ENCODE assay signal across 8 cellular contexts in the genomic region with DNA sequence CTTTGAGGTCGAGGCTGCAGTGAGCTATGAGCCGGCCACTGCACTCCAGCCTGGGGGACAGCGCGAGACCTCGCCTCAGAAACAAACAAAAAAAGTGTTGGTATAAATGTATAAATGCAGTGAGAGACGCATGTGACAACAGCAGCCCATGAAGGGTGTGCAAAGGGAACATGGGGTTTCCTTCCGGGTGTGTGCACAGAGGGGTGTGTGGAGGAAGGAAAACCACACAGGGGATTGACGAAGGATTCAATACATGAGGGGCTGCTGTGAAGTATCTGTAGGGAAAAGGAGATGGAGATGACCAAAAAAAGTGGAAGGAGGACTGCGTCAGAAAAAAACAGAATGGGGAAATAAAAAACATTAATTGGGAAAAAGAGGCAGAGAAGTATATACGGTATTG. TPM values are rescaled to one million over a fixed set of nuclear protein-coding genes. Genes with fewer than 3 reads are reported as not detected.
DNase-seq lines count a peak whose midpoint lies in the region; ATAC-seq, FAIRE-seq and TF ChIP-seq lines count a peak whose summit lies in the region.

No MANE protein-coding gene starts in this region.

- H3K4me3 Mint-ChIP-seq in T-helper 1 cell treated with Interleukin-12 subunit alpha and Interleukin-12 subunit beta and Interleukin-4 antibody, amounts not matched to agents 30 μg/mL and 1 μg/mL, for 36 hours, result peak overlapping the region; percentile 97
- peak overlapping the region; percentile 85 for H3K4me3 Mint-ChIP-seq in activated CD8-positive, alpha-beta T cell treated with anti-CD3 and anti-CD28 coated beads for 36 hours
- H3K4me3 Mint-ChIP-seq in stimulated activated naive CD8-positive, alpha-beta T cell treated with anti-CD3 and anti-CD28 coated beads, Interleukin-15, amount 100 ng/mL, for 72 hours, result peak overlapping the region; percentile 85 to 88

- DNase-seq in T-helper 1 cell (no peak), H54 (ENCODE audit: insufficient read length, low spot score) (no peak), frontal cortex (ENCODE audit: low spot score in 2 of 2) (no peak)
- peak; percentile 10 for DNase-seq in activated CD8-positive, alpha-beta T cell treated with anti-CD3 and anti-CD28 coated beads for 36 hours
- DNase-seq in stimulated activated naive CD8-positive, alpha-beta T cell treated with anti-CD3 and anti-CD28 coated beads, Interleukin-15, amount 100 ng/mL, for 72 hours, result no peak

- no peak for TF ChIP-seq POLR2A in H54 (IDR thresholded peaks at IDR 0.05; ENCODE audit: low read depth, low read length)

- FAIRE-seq in H54 (lab: Jason Lieb, UNC) (no peak), frontal cortex (lab: Jason Lieb, UNC) (no peak)

- H3K27ac ChIP-seq in iPS-18a (ENCODE audit: low read length), result no peak overlapping the region

- peak overlapping the region; percentile 86 for H3K27ac Mint-ChIP-seq in T-helper 1 cell treated with Interleukin-12 subunit alpha and Interleukin-12 subunit beta and Interleukin-4 antibody, amounts not matched to agents 30 μg/mL and 1 μg/mL, for 36 hours
- peak overlapping the region; percentile 75 for H3K27ac Mint-ChIP-seq in activated CD8-positive, alpha-beta T cell treated with anti-CD3 and anti-CD28 coated beads for 36 hours
- peak overlapping the region; percentile 67 to 84 for H3K27ac Mint-ChIP-seq in stimulated activated naive CD8-positive, alpha-beta T cell treated with anti-CD3 and anti-CD28 coated beads, Interleukin-15, amount 100 ng/mL, for 72 hours

- CTCF ChIA-PET in activated CD8-positive, alpha-beta T cell treated with anti-CD3 and anti-CD28 coated beads for 36 hours (lab: Charles Lee), result no interaction called here

- intact Hi-C loops in activated CD8-positive, alpha-beta T cell treated with anti-CD3 and anti-CD28 coated beads for 36 hours (cut with micrococcal nuclease), result no loop called here

- no peak for TF ChIP-seq CTCF in activated CD8-positive, alpha-beta T cell treated with anti-CD3 and anti-CD28 coated beads for 36 hours (IDR thresholded peaks at IDR 0.05)

- no peak for ATAC-seq in activated CD8-positive, alpha-beta T cell treated with anti-CD3 and anti-CD28 coated beads for 36 hours
- ATAC-seq in stimulated activated naive CD8-positive, alpha-beta T cell treated with anti-CD3 and anti-CD28 coated beads, Interleukin-15, amount 100 ng/mL, for 72 hours, result no peak
- no peak for ATAC-seq in GM18858 (IDR thresholded peaks at IDR 0.05; ENCODE audit: unreplicated experiment)

- H3K4me1 ChIP-seq in iPS-18a (ENCODE audit: control insufficient read depth, low read depth, low read length), result peaks cover 5% of the 10 kb centered on the region

- H3K4me3 ChIP-seq in iPS-18a (ENCODE audit: low read length), result peak overlapping the region; percentile 91

- no peaks in the 10 kb centered on the region for H3K9me3 ChIP-seq in iPS-18a (ENCODE audit: control insufficient read depth, low read depth, low read length)

- peak overlapping the region; percentile 82 for H3K9ac ChIP-seq in iPS-18a (ENCODE audit: low read length)

- H3K4me1 Mint-ChIP-seq in T-helper 1 cell treated with Interleukin-12 subunit alpha and Interleukin-12 subunit beta and Interleukin-4 antibody, amounts not matched to agents 30 μg/mL and 1 μg/mL, for 36 hours (ENCODE audit: low read depth), result peaks cover 9% of the 10 kb centered on the region
- H3K4me1 Mint-ChIP-seq in activated CD8-positive, alpha-beta T cell treated with anti-CD3 and anti-CD28 coated beads for 36 hours (ENCODE audit: low read depth), result peaks cover 16% of the 10 kb centered on the region
- peaks cover 15% of the 10 kb centered on the region for H3K4me1 Mint-ChIP-seq in stimulated activated naive CD8-positive, alpha-beta T cell treated with anti-CD3 and anti-CD28 coated beads, Interleukin-15, amount 100 ng/mL, for 72 hours

- H3K36me3 ChIP-seq in iPS-18a (ENCODE audit: control insufficient read depth, low read depth, low read length), result peaks cover 11% of the 10 kb centered on the region

- H3K36me3 Mint-ChIP-seq in T-helper 1 cell treated with Interleukin-12 subunit alpha and Interleukin-12 subunit beta and Interleukin-4 antibody, amounts not matched to agents 30 μg/mL and 1 μg/mL, for 36 hours (ENCODE audit: low read depth), result peaks cover 15% of the 10 kb centered on the region
- H3K36me3 Mint-ChIP-seq in activated CD8-positive, alpha-beta T cell treated with anti-CD3 and anti-CD28 coated beads for 36 hours (ENCODE audit: low read depth), result peaks cover 29% of the 10 kb centered on the region

- H3K27me3 Mint-ChIP-seq in T-helper 1 cell treated with Interleukin-12 subunit alpha and Interleukin-12 subunit beta and Interleukin-4 antibody, amounts not matched to agents 30 μg/mL and 1 μg/mL, for 36 hours (ENCODE audit: low read depth), result peaks cover 22% of the 10 kb centered on the region
- peaks cover 3% of the 10 kb centered on the region for H3K27me3 Mint-ChIP-seq in activated CD8-positive, alpha-beta T cell treated with anti-CD3 and anti-CD28 coated beads for 36 hours
- H3K27me3 Mint-ChIP-seq in stimulated activated naive CD8-positive, alpha-beta T cell treated with anti-CD3 and anti-CD28 coated beads, Interleukin-15, amount 100 ng/mL, for 72 hours, result peaks cover 26% of the 10 kb centered on the region

- no peaks in the 10 kb centered on the region for H3K27me3 ChIP-seq in iPS-18a (ENCODE audit: control insufficient read depth, insufficient read depth, low read length)

- no peaks in the 10 kb centered on the region for H3K9me3 Mint-ChIP-seq in T-helper 1 cell treated with Interleukin-12 subunit alpha and Interleukin-12 subunit beta and Interleukin-4 antibody, amounts not matched to agents 30 μg/mL and 1 μg/mL, for 36 hours
- no peaks in the 10 kb centered on the region for H3K9me3 Mint-ChIP-seq in activated CD8-positive, alpha-beta T cell treated with anti-CD3 and anti-CD28 coated beads for 36 hours
- H3K9me3 Mint-ChIP-seq in stimulated activated naive CD8-positive, alpha-beta T cell treated with anti-CD3 and anti-CD28 coated beads, Interleukin-15, amount 100 ng/mL, for 72 hours, result no peaks in the 10 kb centered on the region

- POLR2A ChIA-PET in activated CD8-positive, alpha-beta T cell treated with anti-CD3 and anti-CD28 coated beads for 36 hours (lab: Charles Lee), result no interaction called here

RNA-seq across cellular contexts. Expression of a gene that starts 1.1 kb away (rescaled TPM):
- 10 to 100 TPM; 19.7 to 21.0 TPM for total RNA-seq in activated CD8-positive, alpha-beta T cell treated with anti-CD3 and anti-CD28 coated beads for 36 hours
- 15.1 TPM for total RNA-seq in frontal cortex

RNA-seq across cellular contexts. Expression of a gene that starts 16.8 kb away (rescaled TPM):
- total RNA-seq in activated CD8-positive, alpha-beta T cell treated with anti-CD3 and anti-CD28 coated beads for 36 hours, result not detected
- total RNA-seq in frontal cortex, result not detected

RNA-seq across cellular contexts. Expression of a gene that starts 38.6 kb away (rescaled TPM):
- 10 to 100 TPM; 72.3 to 73.0 TPM for total RNA-seq in activated CD8-positive, alpha-beta T cell treated with anti-CD3 and anti-CD28 coated beads for 36 hours
- total RNA-seq in frontal cortex, result 58.7 TPM

RNA-seq across cellular contexts. Expression of a gene that starts 39.5 kb away (rescaled TPM):
- total RNA-seq in activated CD8-positive, alpha-beta T cell treated with anti-CD3 and anti-CD28 coated beads for 36 hours, result not detected
- 2.4 TPM for total RNA-seq in frontal cortex

RNA-seq across cellular contexts. Expression of a gene that starts 48.2 kb away (rescaled TPM):
- not detected for total RNA-seq in activated CD8-positive, alpha-beta T cell treated with anti-CD3 and anti-CD28 coated beads for 36 hours
- total RNA-seq in frontal cortex, result not detected
